Comparison of ENCODE assay signal across 5 cellular contexts in genomic region chr4:154594343-154594742, GRCh38. TPM values are rescaled to one million over a fixed set of nuclear protein-coding genes. Genes with fewer than 3 reads are reported as not detected.
"Had no signal": no experiment of that assay in that cellular context is flagged by ENCODE, and none has a peak within 500 bp of the region (broad histone marks: within the 10 kb centered on the region; RNA-seq: fewer than 3 reads in every experiment).

No MANE protein-coding gene starts in this region.

RNA-seq across cellular contexts. Expression of gene FGA, which starts 3.8 kb away (rescaled TPM):
- total RNA-seq: GM23248, H1, HFFc6, HT1080, IMR-90 had no signal
- polyA plus RNA-seq: GM23248, H1, IMR-90 had no signal

RNA-seq across cellular contexts. Expression of gene FGG, which starts 18.1 kb away (rescaled TPM):
- total RNA-seq: GM23248, H1, HFFc6, IMR-90 had no signal
- polyA plus RNA-seq: GM23248, H1, IMR-90 had no signal

RNA-seq across cellular contexts. Expression of gene FGB, which starts 31.5 kb away (rescaled TPM):
- total RNA-seq: GM23248, H1, HFFc6, HT1080, IMR-90 had no signal
- polyA plus RNA-seq: GM23248, H1, IMR-90 had no signal
